Comparison of ENCODE assay signal across 1 cellular context in genomic region chr1:51542158-51542953, GRCh38.
A peak's percentile ranks its signal among the peaks of the same experiment; 100 is the strongest.
TF ChIP-seq lines count a peak whose summit lies in the region.

No MANE protein-coding gene starts in this region.

TF ChIP-seq in HepG2, 621 proteins besides CTCF, POLR2A, EP300 and RAD21:
- TF ChIP-seq GZF1 (CRISPR knock-in tag; IDR thresholded peaks at IDR 0.05) = no peak
- TF ChIP-seq HNF4A (CRISPR knock-in tag; IDR thresholded peaks at IDR 0.05) = 0 out of 2 replicates have a peak, but pooled peaks have one; percentile 6
TF ChIP-seq in HepG2: peak in this region for 1.
